ENCODE assay signal across 7 cellular contexts in the genomic region with DNA sequence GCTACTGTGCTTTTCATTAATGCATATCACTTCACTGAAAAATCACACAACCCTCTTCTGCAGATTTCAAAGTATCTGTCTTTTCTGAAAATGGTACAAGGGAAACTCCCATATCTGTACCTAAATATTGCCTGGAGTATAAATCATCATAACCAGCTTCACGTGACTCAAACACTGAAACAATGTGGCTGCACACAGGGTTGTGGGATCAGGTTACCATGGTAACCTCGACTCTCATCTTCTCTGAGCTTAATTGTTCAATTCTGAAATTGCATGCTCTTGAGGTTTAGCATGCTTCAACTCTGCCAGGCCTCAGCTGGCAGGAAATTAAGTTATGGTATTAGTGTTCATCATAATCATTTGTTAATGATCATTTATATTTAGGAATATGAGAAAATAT.
DNase-seq lines count a peak whose midpoint lies in the region; ATAC-seq, FAIRE-seq and TF ChIP-seq lines count a peak whose summit lies in the region.

No MANE protein-coding gene starts in this region.

- no peaks in the 10 kb centered on the region for H4K20me1 ChIP-seq in neural progenitor cell (ENCODE audit: low read depth)
- H4K20me1 ChIP-seq in GM23338 (replicated peaks; ENCODE audit: insufficient read depth): no peaks in the 10 kb centered on the region
- no peaks in the 10 kb centered on the region for H4K20me1 ChIP-seq in OCI-LY7 (ENCODE audit: insufficient read depth, low read length)

- no peak for FAIRE-seq in HTR-8/SVneo (lab: Jason Lieb, UNC)

- H3K4me2 ChIP-seq in neural progenitor cell (no peak overlapping the region), GM23338 (no peak overlapping the region), OCI-LY7 (ENCODE audit: low read length) (no peak overlapping the region)

- peak in 16 of 34 experiments; percentile 1 to 34 (median 12) for DNase-seq in T-cell
- DNase-seq in neural progenitor cell (ENCODE audit: low spot score): peak; percentile 16
- no peak for DNase-seq in HTR-8/SVneo (ENCODE audit: insufficient read length, low spot score)
- no peak for DNase-seq in GM23338 (ENCODE audit: low spot score)
- DNase-seq in OCI-LY7 (ENCODE audit: low spot score): no peak

- H3K9me3 Mint-ChIP-seq in T-cell (no peaks in the 10 kb centered on the region), neural progenitor cell (no peaks in the 10 kb centered on the region), GM23338 (no peaks in the 10 kb centered on the region)

- H3K27ac ChIP-seq in neural progenitor cell: no peak overlapping the region
- H3K27ac ChIP-seq in GM23338 (ENCODE audit: low read depth): no peak overlapping the region
- H3K27ac ChIP-seq in OCI-LY7 (ENCODE audit: low read depth, low read length, poor library complexity, severe bottlenecking): no peak overlapping the region

- no peaks in the 10 kb centered on the region for H3K36me3 ChIP-seq in neural progenitor cell
- H3K36me3 ChIP-seq in GM23338 (ENCODE audit: insufficient read depth): no peaks in the 10 kb centered on the region
- H3K36me3 ChIP-seq in OCI-LY7 (ENCODE audit: insufficient read depth, low read length): no peaks in the 10 kb centered on the region

- BruUV-seq in OCI-LY7 (replicated peaks; lab: Mats Ljungman, UMichigan): no TSS peak

- H3K27me3 Mint-ChIP-seq in T-cell (no peaks in the 10 kb centered on the region), neural progenitor cell (ENCODE audit: insufficient read depth, low read depth) (peaks cover 2% of the 10 kb centered on the region), GM23338 (ENCODE audit: insufficient read depth, low read depth, poor library complexity) (peaks cover under 1% of the 10 kb centered on the region)

- H3K4me1 ChIP-seq in neural progenitor cell (peaks cover 1% of the 10 kb centered on the region), GM23338 (ENCODE audit: insufficient read depth) (peaks cover 8% of the 10 kb centered on the region), OCI-LY7 (ENCODE audit: insufficient read depth, low read length, poor library complexity, severe bottlenecking) (peaks cover 4% of the 10 kb centered on the region)

- peak; percentile 83 for ATAC-seq in GM18907 (IDR thresholded peaks at IDR 0.05; ENCODE audit: unreplicated experiment)
- ATAC-seq in HG02970 (IDR thresholded peaks at IDR 0.05; ENCODE audit: low FRiP score, unreplicated experiment): peak; percentile 72
- ATAC-seq in T-cell (replicated peaks in 1 of 4): peak in 3 of 4 experiments; percentile 23 to 79 (median 29)
- ATAC-seq in GM23338: no peak

- H3K36me3 Mint-ChIP-seq in T-cell (no peaks in the 10 kb centered on the region), neural progenitor cell (no peaks in the 10 kb centered on the region), GM23338 (ENCODE audit: low read depth) (no peaks in the 10 kb centered on the region)

- H3F3A ChIP-seq in neural progenitor cell (ENCODE audit: low read depth): no peaks in the 10 kb centered on the region
- H3F3A ChIP-seq in GM23338 (replicated peaks; ENCODE audit: low read depth): no peaks in the 10 kb centered on the region; the same call in 1 of the 2 replicates

- H3K27me3 ChIP-seq in neural progenitor cell (no peaks in the 10 kb centered on the region), GM23338 (ENCODE audit: insufficient read depth) (no peaks in the 10 kb centered on the region)

- TF ChIP-seq CTCF in neural progenitor cell (IDR thresholded peaks at IDR 0.05): no peak
- no peak for TF ChIP-seq CTCF in GM23338 (conservative IDR thresholded peaks at IDR 0.05; ENCODE audit: low read depth in 2 of 2)
- no peak for TF ChIP-seq CTCF in OCI-LY7 (conservative IDR thresholded peaks at IDR 0.05; ENCODE audit: low read length)

- H3K27ac Mint-ChIP-seq in T-cell (peak overlapping the region in 1 of 2 donors; percentile 37), neural progenitor cell (no peak overlapping the region), GM23338 (no peak overlapping the region)

- peaks cover 12 to 17% (median 16%) of the 10 kb centered on the region in 3 donors for H3K4me1 Mint-ChIP-seq in T-cell
- H3K4me1 Mint-ChIP-seq in neural progenitor cell: peaks cover 5% of the 10 kb centered on the region
- peaks cover 2% of the 10 kb centered on the region; the same call in 2 of the 3 replicates for H3K4me1 Mint-ChIP-seq in GM23338

- H3K9me3 ChIP-seq in neural progenitor cell (ENCODE audit: low read depth) (no peaks in the 10 kb centered on the region), OCI-LY7 (ENCODE audit: low read length) (no peaks in the 10 kb centered on the region)

- H3K4me3 Mint-ChIP-seq in T-cell (no peak overlapping the region), neural progenitor cell (no peak overlapping the region), GM23338 (no peak overlapping the region)

- H2AFZ ChIP-seq in neural progenitor cell (replicated peaks): no peak overlapping the region
- no peak overlapping the region for H2AFZ ChIP-seq in GM23338
- H2AFZ ChIP-seq in OCI-LY7 (ENCODE audit: low read length): no peak overlapping the region

- POLR2A ChIA-PET in T-cell (lab: Charles Lee) (no interaction called here), OCI-LY7 (lab: Charles Lee) (no interaction called here)

- H3K9me2 ChIP-seq in GM23338 (ENCODE audit: insufficient read depth): no peaks in the 10 kb centered on the region
- no peaks in the 10 kb centered on the region for H3K9me2 ChIP-seq in OCI-LY7 (ENCODE audit: insufficient read depth, low read length)

- intact Hi-C loops in OCI-LY7 (cut with micrococcal nuclease; ENCODE audit: unreplicated experiment): no loop called here

- H3K4me3 ChIP-seq in neural progenitor cell (no peak overlapping the region), GM23338 (no peak overlapping the region), OCI-LY7 (ENCODE audit: low read depth, low read length, poor library complexity, severe bottlenecking) (no peak overlapping the region)

- CTCF ChIA-PET in T-cell (lab: Charles Lee): interaction anchor here (1.2 to 8.2 kb wide), 2 partner anchors 83 to 91 kb away, joined by 3 to 63 read pairs; no protein-coding TSS in a partner anchor
- CTCF ChIA-PET in OCI-LY7 (lab: Charles Lee; ENCODE audit: unreplicated experiment): no interaction called here

- H3K79me2 ChIP-seq in neural progenitor cell (ENCODE audit: low read depth) (no peaks in the 10 kb centered on the region), GM23338 (replicated peaks; ENCODE audit: insufficient read depth) (no peaks in the 10 kb centered on the region), OCI-LY7 (ENCODE audit: insufficient read depth, low read depth, low read length) (no peaks in the 10 kb centered on the region)

- no peak overlapping the region for H3K9ac ChIP-seq in neural progenitor cell

TF ChIP-seq in GM23338, 12 proteins besides CTCF, POLR2A, EP300 and RAD21 (continues in another document):
- TF ChIP-seq CREB1 (CRISPR knock-in tag; IDR thresholded peaks at IDR 0.05; ENCODE audit: low read depth): no peak
